In genomic region chr2:66177128-66177796, GRCh38 we compare ENCODE assay signal across 7 cellular contexts.
DNase-seq lines count a peak whose midpoint lies in the region; FAIRE-seq and TF ChIP-seq lines count a peak whose summit lies in the region.
"Not testable (repeated sequence)": the region's sequence is repeated elsewhere in the genome, so short reads cannot be mapped to it uniquely, and the experiment has no call there.

No MANE protein-coding gene starts in this region.

- TF ChIP-seq CTCF in bronchial epithelial cell (IDR thresholded peaks at IDR 0.05; ENCODE audit: insufficient read depth, low read length, severe bottlenecking); esophagus muscularis mucosa (IDR thresholded peaks at IDR 0.05); kidney (IDR thresholded peaks at IDR 0.05; ENCODE audit: borderline replicate concordance, extremely low read depth, insufficient read depth): not testable (repeated sequence)

- DNase-seq in DMS53 (lab: John Stamatoyannopoulos, UW) (peak; percentile 46), ELF-1 (ENCODE audit: low read depth, low spot score) (peak; percentile 47), NT2/D1 (ENCODE audit: low read depth, low spot score) (peak; percentile 2), esophagus muscularis mucosa (ENCODE audit: extremely low spot score) (peak; percentile 14), kidney (peak; percentile 42)
- peak; percentile 12 for DNase-seq in Jurkat, Clone E6-1 (ENCODE audit: low read depth, low spot score)
- DNase-seq in bronchial epithelial cell (ENCODE audit: low read depth): not testable (repeated sequence)

- FAIRE-seq in bronchial epithelial cell (lab: Jason Lieb, UNC): peak; percentile 70
- not testable (repeated sequence) for FAIRE-seq in kidney (lab: Jason Lieb, UNC)

- not testable (repeated sequence) for H3K4me3 ChIP-seq in Jurkat, Clone E6-1 (ENCODE audit: low read length); NT2/D1 (ENCODE audit: insufficient read length, low read depth); bronchial epithelial cell (ENCODE audit: low read depth, low read length); esophagus muscularis mucosa; kidney (ENCODE audit: low read length in 2 of 2)

- WGBS in esophagus muscularis mucosa: 90% methylated on average over 26 of the region's 26 CpGs

- not testable (repeated sequence) for H3K9ac ChIP-seq in NT2/D1 (ENCODE audit: insufficient read length, low read depth); kidney (ENCODE audit: low read length in 2 of 2)

- not testable (repeated sequence) for TF ChIP-seq EP300 in esophagus muscularis mucosa (IDR thresholded peaks at IDR 0.05)

- H3K27me3 ChIP-seq in NT2/D1 (ENCODE audit: insufficient read depth, insufficient read length); bronchial epithelial cell (ENCODE audit: control insufficient read depth, insufficient read depth, low read length); esophagus muscularis mucosa: not testable (repeated sequence)

- not testable (repeated sequence) for H3K27ac ChIP-seq in esophagus muscularis mucosa (replicated peaks in 1 of 4); kidney (ENCODE audit: low read depth in 2 of 2, low read length in 2 of 2)

- not testable (repeated sequence) for TF ChIP-seq POLR2A in esophagus muscularis mucosa (IDR thresholded peaks at IDR 0.05; ENCODE audit: low read depth)

- H3K4me1 ChIP-seq in NT2/D1 (ENCODE audit: insufficient read depth, insufficient read length); esophagus muscularis mucosa; kidney (ENCODE audit: control insufficient read depth in 1 of 2, insufficient read depth in 1 of 2, low read depth in 1 of 2, low read length in 2 of 2): not testable (repeated sequence)

- H3K36me3 ChIP-seq in NT2/D1 (ENCODE audit: insufficient read depth, insufficient read length, low read length); bronchial epithelial cell (ENCODE audit: control insufficient read depth, insufficient read depth, low read length); esophagus muscularis mucosa; kidney (ENCODE audit: control insufficient read depth in 1 of 2, insufficient read depth in 2 of 2, low read length in 2 of 2): not testable (repeated sequence)

- intact Hi-C loops in esophagus muscularis mucosa (cut with DNase I); kidney (cut with DNase I): not testable (repeated sequence)

- not testable (repeated sequence) for H3K9me3 ChIP-seq in NT2/D1 (ENCODE audit: insufficient read depth, low read length); esophagus muscularis mucosa; kidney (ENCODE audit: control insufficient read depth in 1 of 2, low read length in 2 of 2)
